1 cellular context compared by ENCODE assay signal in the genomic region with DNA sequence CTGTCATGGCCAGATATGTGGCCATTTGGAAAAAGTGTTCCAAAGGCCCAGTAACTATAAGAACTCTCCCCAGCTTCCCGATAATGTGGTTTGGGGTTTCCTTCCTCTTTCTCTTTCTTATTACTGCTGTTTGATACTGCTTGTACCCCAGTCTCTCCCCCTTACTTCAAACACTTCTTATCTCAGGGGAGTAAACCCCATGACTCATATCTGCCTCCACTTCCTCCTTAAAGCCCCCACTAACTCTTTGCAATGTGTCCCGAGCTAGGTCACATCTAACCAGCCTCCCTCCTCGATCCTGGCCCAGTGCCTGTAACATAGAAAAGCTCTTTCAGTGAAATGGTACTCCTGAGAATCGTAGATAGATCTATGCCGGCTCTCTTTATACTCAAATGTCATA.
TF ChIP-seq lines count a peak whose summit lies in the region.

No MANE protein-coding gene starts in this region.

TF ChIP-seq in K562, 482 proteins besides CTCF, POLR2A, EP300 and RAD21 (continued from another document):
- TF ChIP-seq ARID1B (IDR thresholded peaks at IDR 0.05) (peak; percentile 63), SPI1 (IDR thresholded peaks at IDR 0.05; ENCODE audit: borderline replicate concordance, low read depth, low read length) (peak; percentile 62; the same call in 1 of the 2 replicates), STAT5A (IDR thresholded peaks at IDR 0.05; ENCODE audit: borderline replicate concordance, low read length) (no peak), ETV6 (IDR thresholded peaks at IDR 0.05; ENCODE audit: borderline replicate concordance in 1 of 2, low read depth in 2 of 2, low read length in 1 of 2) (peak in 1 of 2 experiments; percentile 60; a peak in 1 of 4 replicates), ETV6 (CRISPR knock-in tag; IDR thresholded peaks at IDR 0.05; ENCODE audit: borderline replicate concordance) (no peak), SMARCA4 (IDR thresholded peaks at IDR 0.05) (peak; percentile 44; the same call in 1 of the 2 replicates)
- TF ChIP-seq, protein P1, sequence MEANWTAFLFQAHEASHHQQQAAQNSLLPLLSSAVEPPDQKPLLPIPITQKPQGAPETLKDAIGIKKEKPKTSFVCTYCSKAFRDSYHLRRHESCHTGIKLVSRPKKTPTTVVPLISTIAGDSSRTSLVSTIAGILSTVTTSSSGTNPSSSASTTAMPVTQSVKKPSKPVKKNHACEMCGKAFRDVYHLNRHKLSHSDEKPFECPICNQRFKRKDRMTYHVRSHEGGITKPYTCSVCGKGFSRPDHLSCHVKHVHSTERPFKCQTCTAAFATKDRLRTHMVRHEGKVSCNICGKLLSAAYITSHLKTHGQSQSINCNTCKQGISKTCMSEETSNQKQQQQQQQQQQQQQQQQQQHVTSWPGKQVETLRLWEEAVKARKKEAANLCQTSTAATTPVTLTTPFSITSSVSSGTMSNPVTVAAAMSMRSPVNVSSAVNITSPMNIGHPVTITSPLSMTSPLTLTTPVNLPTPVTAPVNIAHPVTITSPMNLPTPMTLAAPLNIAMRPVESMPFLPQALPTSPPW (CRISPR knock-in tag; IDR thresholded peaks at IDR 0.05): peak; percentile 63
- TF ChIP-seq, protein P2, sequence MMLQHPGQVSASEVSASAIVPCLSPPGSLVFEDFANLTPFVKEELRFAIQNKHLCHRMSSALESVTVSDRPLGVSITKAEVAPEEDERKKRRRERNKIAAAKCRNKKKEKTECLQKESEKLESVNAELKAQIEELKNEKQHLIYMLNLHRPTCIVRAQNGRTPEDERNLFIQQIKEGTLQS (IDR thresholded peaks at IDR 0.05): peak; percentile 30; the same call in 1 of the 2 replicates
- TF ChIP-seq, protein P2 (CRISPR knock-in tag; conservative IDR thresholded peaks at IDR 0.05): no peak
